In the genomic region with DNA sequence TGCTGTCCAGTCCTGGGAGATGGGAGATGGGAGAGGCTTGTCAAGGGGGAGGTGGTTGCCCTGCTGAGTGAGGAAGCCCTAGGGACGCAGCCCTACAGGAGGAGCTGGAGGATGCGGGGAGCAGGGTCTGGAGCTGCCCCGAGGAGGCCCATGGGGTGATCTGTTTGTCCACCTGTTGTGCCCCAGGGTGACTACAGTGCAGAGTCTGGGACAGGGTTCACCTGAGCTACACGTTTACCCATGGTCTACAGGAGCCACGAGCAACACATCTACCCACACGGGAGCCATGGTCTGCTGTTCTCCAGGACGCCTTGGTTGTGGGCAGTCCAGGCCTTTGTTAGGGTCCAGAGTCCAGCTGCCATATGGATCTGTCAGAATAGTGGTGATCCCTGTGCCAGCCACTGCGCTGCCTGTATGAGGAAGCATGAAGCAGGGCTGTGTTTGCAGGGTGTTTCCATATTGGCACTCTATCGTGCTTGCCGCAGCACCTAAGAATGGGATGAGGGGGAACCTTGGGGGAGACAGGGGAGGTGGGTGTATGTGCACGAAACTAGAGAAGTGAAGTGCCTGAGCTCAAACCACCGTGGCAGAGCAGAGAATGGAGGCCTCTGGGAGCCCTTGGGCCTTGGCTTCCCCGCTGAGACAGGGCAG, we compare ENCODE assay signal across 15 cellular contexts. TPM values are rescaled to one million over a fixed set of nuclear protein-coding genes. Genes with fewer than 3 reads are reported as not detected.
DNase-seq lines count a peak whose midpoint lies in the region; ATAC-seq lines count a peak whose summit lies in the region.
"Had no signal": no experiment of that assay in that cellular context is flagged by ENCODE, and none has a peak within 500 bp of the region (broad histone marks: within the 10 kb centered on the region; RNA-seq: fewer than 3 reads in every experiment).

No MANE protein-coding gene starts in this region.

- no peak for DNase-seq in activated naive CD4-positive, alpha-beta T cell treated with anti-CD3 and anti-CD28 coated beads, Interleukin-2, amount 50 U/mL, for 16 hours
- no peak for DNase-seq in activated T-helper 1 cell treated with anti-CD3 and anti-CD28 coated beads, Interleukin-12 subunit alpha, Interleukin-12 subunit beta, Interleukin-2, Interleukin-4 antibody, amounts not matched to agents 30 ng/mL and 10 ng/mL and 1 ng/mL, durations not matched to agents 14 hours and 24 hours and 36 hours (ENCODE audit: low spot score)
- DNase-seq in left colon (peak; percentile 77 to 84), SJCRH30 (no peak)
- no peak for DNase-seq in stimulated activated naive B cell treated with anti-CD40 and anti-IgM and Interleukin-4, amounts not matched to agents 10 μg/mL and 1 μg/mL and 100 μg/mL, for 72 hours
- DNase-seq: foreskin keratinocyte; Kasumi-1; NCI-H2107; stimulated activated CD4-positive, alpha-beta T cell treated with anti-CD3 and anti-CD28 coated beads, Interleukin-1b, Interleukin-23, amount 100 ng/mL, for 48 hours had no signal

- peak; percentile 66 for ATAC-seq in left colon
- no peak for ATAC-seq in stimulated activated naive B cell treated with anti-CD40 and anti-IgM and Interleukin-4, amounts not matched to agents 10 μg/mL and 1 μg/mL and 100 μg/mL, for 72 hours (replicated peaks)
- ATAC-seq in HG02884 (IDR thresholded peaks at IDR 0.05; ENCODE audit: unreplicated experiment) = no peak
- no peak for ATAC-seq in GM18519 (IDR thresholded peaks at IDR 0.05; ENCODE audit: low FRiP score, unreplicated experiment)
- ATAC-seq: foreskin keratinocyte had no signal

- no peak overlapping the region for H3K4me3 Mint-ChIP-seq in activated naive CD4-positive, alpha-beta T cell treated with anti-CD3 and anti-CD28 coated beads, Interleukin-2, amount 50 U/mL, for 24 hours
- H3K4me3 Mint-ChIP-seq in activated T-helper 1 cell treated with anti-CD3 and anti-CD28 coated beads, Interleukin-12 subunit alpha, Interleukin-12 subunit beta, Interleukin-2, Interleukin-4 antibody, amounts not matched to agents 30 ng/mL and 10 ng/mL and 1 ng/mL, durations not matched to agents 14 hours and 24 hours and 36 hours = peak overlapping the region; percentile 65
- peak overlapping the region; percentile 7 to 53 for H3K4me3 Mint-ChIP-seq in stimulated activated naive B cell treated with anti-CD40 and anti-IgM and Interleukin-4, amounts not matched to agents 10 μg/mL and 1 μg/mL and 100 μg/mL, for 72 hours

- H3K27me3 Mint-ChIP-seq in activated naive CD4-positive, alpha-beta T cell treated with anti-CD3 and anti-CD28 coated beads, Interleukin-2, amount 50 U/mL, for 24 hours = no peaks in the 10 kb centered on the region
- H3K27me3 Mint-ChIP-seq in activated T-helper 1 cell treated with anti-CD3 and anti-CD28 coated beads, Interleukin-12 subunit alpha, Interleukin-12 subunit beta, Interleukin-2, Interleukin-4 antibody, amounts not matched to agents 30 ng/mL and 10 ng/mL and 1 ng/mL, durations not matched to agents 14 hours and 24 hours and 36 hours (ENCODE audit: insufficient read depth) = no peaks in the 10 kb centered on the region
- no peaks in the 10 kb centered on the region for H3K27me3 Mint-ChIP-seq in stimulated activated naive B cell treated with anti-CD40 and anti-IgM and Interleukin-4, amounts not matched to agents 10 μg/mL and 1 μg/mL and 100 μg/mL, for 72 hours

- no peaks in the 10 kb centered on the region for H3K9me3 ChIP-seq in SJCRH30 (replicated peaks)

- H3K36me3 ChIP-seq in SJCRH30 = no peaks in the 10 kb centered on the region; the same call in 1 of the 2 replicates

- no peak overlapping the region for H3K27ac ChIP-seq in SJCRH30
- H3K27ac ChIP-seq: foreskin keratinocyte, parathyroid adenoma, SK-N-MC had no signal

- peaks cover 5% of the 10 kb centered on the region for H3K36me3 Mint-ChIP-seq in activated naive CD4-positive, alpha-beta T cell treated with anti-CD3 and anti-CD28 coated beads, Interleukin-2, amount 50 U/mL, for 24 hours
- H3K36me3 Mint-ChIP-seq in activated T-helper 1 cell treated with anti-CD3 and anti-CD28 coated beads, Interleukin-12 subunit alpha, Interleukin-12 subunit beta, Interleukin-2, Interleukin-4 antibody, amounts not matched to agents 30 ng/mL and 10 ng/mL and 1 ng/mL, durations not matched to agents 14 hours and 24 hours and 36 hours (ENCODE audit: low read depth) = peaks cover 3% of the 10 kb centered on the region
- peaks cover 26 to 27% of the 10 kb centered on the region in 2 donors for H3K36me3 Mint-ChIP-seq in stimulated activated naive B cell treated with anti-CD40 and anti-IgM and Interleukin-4, amounts not matched to agents 10 μg/mL and 1 μg/mL and 100 μg/mL, for 72 hours

- H3K9me3 Mint-ChIP-seq in activated naive CD4-positive, alpha-beta T cell treated with anti-CD3 and anti-CD28 coated beads, Interleukin-2, amount 50 U/mL, for 24 hours = no peaks in the 10 kb centered on the region
- no peaks in the 10 kb centered on the region for H3K9me3 Mint-ChIP-seq in activated T-helper 1 cell treated with anti-CD3 and anti-CD28 coated beads, Interleukin-12 subunit alpha, Interleukin-12 subunit beta, Interleukin-2, Interleukin-4 antibody, amounts not matched to agents 30 ng/mL and 10 ng/mL and 1 ng/mL, durations not matched to agents 14 hours and 24 hours and 36 hours
- H3K9me3 Mint-ChIP-seq in stimulated activated naive B cell treated with anti-CD40 and anti-IgM and Interleukin-4, amounts not matched to agents 10 μg/mL and 1 μg/mL and 100 μg/mL, for 72 hours = no peaks in the 10 kb centered on the region

- H3K4me1 ChIP-seq in SJCRH30 = peaks cover 3% of the 10 kb centered on the region; the same call in 1 of the 2 replicates

- no peak overlapping the region for H3K4me3 ChIP-seq in SJCRH30
- H3K4me3 ChIP-seq: SK-N-MC had no signal

- peaks cover 33% of the 10 kb centered on the region for H3K4me1 Mint-ChIP-seq in activated naive CD4-positive, alpha-beta T cell treated with anti-CD3 and anti-CD28 coated beads, Interleukin-2, amount 50 U/mL, for 24 hours
- H3K4me1 Mint-ChIP-seq in activated T-helper 1 cell treated with anti-CD3 and anti-CD28 coated beads, Interleukin-12 subunit alpha, Interleukin-12 subunit beta, Interleukin-2, Interleukin-4 antibody, amounts not matched to agents 30 ng/mL and 10 ng/mL and 1 ng/mL, durations not matched to agents 14 hours and 24 hours and 36 hours (ENCODE audit: low read depth) = peaks cover 50% of the 10 kb centered on the region
- H3K4me1 Mint-ChIP-seq in stimulated activated naive B cell treated with anti-CD40 and anti-IgM and Interleukin-4, amounts not matched to agents 10 μg/mL and 1 μg/mL and 100 μg/mL, for 72 hours = peaks cover 56 to 82% of the 10 kb centered on the region in 2 donors

- intact Hi-C loops in activated T-helper 1 cell treated with anti-CD3 and anti-CD28 coated beads, Interleukin-12 subunit alpha, Interleukin-12 subunit beta, Interleukin-2, Interleukin-4 antibody, amounts not matched to agents 30 ng/mL and 10 ng/mL and 1 ng/mL, durations not matched to agents 14 hours and 24 hours and 36 hours (cut with micrococcal nuclease) = loop anchor here (10.0 kb wide), 1 partner anchor 528 kb away; the partner anchor contains the start of gene ATP6V0E2
- intact Hi-C loops in left colon (cut with DNase I, micrococcal nuclease) = no loop called here

- no peaks in the 10 kb centered on the region for H3K27me3 ChIP-seq in SJCRH30
- H3K27me3 ChIP-seq: foreskin keratinocyte had no signal

- peak overlapping the region; percentile 30 for H3K27ac Mint-ChIP-seq in activated naive CD4-positive, alpha-beta T cell treated with anti-CD3 and anti-CD28 coated beads, Interleukin-2, amount 50 U/mL, for 24 hours
- no peak overlapping the region for H3K27ac Mint-ChIP-seq in activated T-helper 1 cell treated with anti-CD3 and anti-CD28 coated beads, Interleukin-12 subunit alpha, Interleukin-12 subunit beta, Interleukin-2, Interleukin-4 antibody, amounts not matched to agents 30 ng/mL and 10 ng/mL and 1 ng/mL, durations not matched to agents 14 hours and 24 hours and 36 hours
- peak overlapping the region; percentile 78 for H3K27ac Mint-ChIP-seq in stimulated activated naive B cell treated with anti-CD40 and anti-IgM and Interleukin-4, amounts not matched to agents 10 μg/mL and 1 μg/mL and 100 μg/mL, for 72 hours

RNA-seq across cellular contexts. Expression of gene ZNF775, which starts 23.7 kb away (rescaled TPM):
- total RNA-seq in activated T-helper 1 cell treated with anti-CD3 and anti-CD28 coated beads, Interleukin-12 subunit alpha, Interleukin-12 subunit beta, Interleukin-2, Interleukin-4 antibody, amounts not matched to agents 30 ng/mL and 10 ng/mL and 1 ng/mL, durations not matched to agents 14 hours and 24 hours and 36 hours = 3.9 and 4.5 TPM in 2 replicates
- total RNA-seq in left colon = 1 to 10 TPM; 7.1 to 8.7 TPM
- total RNA-seq in SJCRH30 (2014; rRNA removed; shearing (Covaris generic)) = 8.1 and 9.5 TPM in 2 replicates

RNA-seq across cellular contexts. Expression of gene REPIN1, which starts 34.2 kb away (rescaled TPM):
- total RNA-seq in activated T-helper 1 cell treated with anti-CD3 and anti-CD28 coated beads, Interleukin-12 subunit alpha, Interleukin-12 subunit beta, Interleukin-2, Interleukin-4 antibody, amounts not matched to agents 30 ng/mL and 10 ng/mL and 1 ng/mL, durations not matched to agents 14 hours and 24 hours and 36 hours = 67.2 and 67.4 TPM in 2 replicates
- 100 to 1,000 TPM; 168 to 209 TPM for total RNA-seq in left colon
- total RNA-seq in SJCRH30 (2014; rRNA removed; shearing (Covaris generic)) = 174 and 183 TPM in 2 replicates

RNA-seq across cellular contexts. Expression of gene GIMAP8, which starts 47.6 kb away (rescaled TPM):
- total RNA-seq in activated T-helper 1 cell treated with anti-CD3 and anti-CD28 coated beads, Interleukin-12 subunit alpha, Interleukin-12 subunit beta, Interleukin-2, Interleukin-4 antibody, amounts not matched to agents 30 ng/mL and 10 ng/mL and 1 ng/mL, durations not matched to agents 14 hours and 24 hours and 36 hours = 9.2 and 9.4 TPM in 2 replicates
- total RNA-seq in left colon = 1 to 10 TPM; 2.9 to 5.5 TPM
- not detected in 2 replicates for total RNA-seq in SJCRH30 (2014; rRNA removed; shearing (Covaris generic))
- total RNA-seq: G401 had no signal

Comparison
In these comparisons a context has a peak if more than half of its experiments do, and no peak if none do; other contexts are left out.
1. DNase-seq: peak in left colon (2 of 2); none in activated naive CD4-positive, alpha-beta T cell treated with anti-CD3 and anti-CD28 coated beads, Interleukin-2, amount 50 U/mL, for 16 hours (single experiment), activated T-helper 1 cell treated with anti-CD3 and anti-CD28 coated beads, Interleukin-12 subunit alpha, Interleukin-12 subunit beta, Interleukin-2, Interleukin-4 antibody, amounts not matched to agents 30 ng/mL and 10 ng/mL and 1 ng/mL, durations not matched to agents 14 hours and 24 hours and 36 hours (single experiment), stimulated activated naive B cell treated with anti-CD40 and anti-IgM and Interleukin-4, amounts not matched to agents 10 μg/mL and 1 μg/mL and 100 μg/mL, for 72 hours (single experiment) and SJCRH30 (0 of 2).